8 cellular contexts compared by ENCODE assay signal in genomic region chrX:81201692-81202412, GRCh38. TPM values are rescaled to one million over a fixed set of nuclear protein-coding genes. Genes with fewer than 3 reads are reported as not detected.
DNase-seq lines count a peak whose midpoint lies in the region; ATAC-seq and TF ChIP-seq lines count a peak whose summit lies in the region.

HMGN5 (minus strand) TSS chrX:81201913; CDS start chrX:81121549, 80,364 bp downstream.
SH3BGRL (plus strand) TSS chrX:81202102; CDS start chrX:81202201, 99 bp downstream.

- no peak for TF ChIP-seq CTCF in left ventricle myocardium inferior (IDR thresholded peaks at IDR 0.05; ENCODE audit: borderline replicate concordance)

- no peaks in the 10 kb centered on the region for H3K4me1 ChIP-seq in left ventricle myocardium inferior

- no peaks in the 10 kb centered on the region for H3K27me3 ChIP-seq in left ventricle myocardium inferior (ENCODE audit: low read depth)

- peak within 1 kb of the TSS; percentile 70 for H3K4me3 ChIP-seq in left ventricle myocardium inferior

- H3K36me3 ChIP-seq in left ventricle myocardium inferior, result no peaks in the 10 kb centered on the region

- TF ChIP-seq EP300 in Ishikawa (IDR thresholded peaks at IDR 0.05; ENCODE audit: borderline replicate concordance), result no peak

- peak within 1 kb of the TSS; percentile 78 for H3K27ac ChIP-seq in left ventricle myocardium inferior (replicated peaks)

- intact Hi-C loops in left ventricle myocardium inferior (cut with micrococcal nuclease) (no loop called here), posterior vena cava (cut with DNase I) (loop anchor here in 1 of 2 donors (10.0 kb wide), 1 partner anchor 173 kb away; no protein-coding TSS in a partner anchor)

- peak; percentile 94 for ATAC-seq in GM21526 (IDR thresholded peaks at IDR 0.05; ENCODE audit: low FRiP score, unreplicated experiment)

- peak; percentile 58 for DNase-seq in DMS153 (lab: John Stamatoyannopoulos, UW)
- DNase-seq in SW480 (ENCODE audit: low spot score), result peak; percentile 63
- DNase-seq in amniotic epithelial cell (ENCODE audit: low read depth), result peak; percentile 87
- peak; percentile 81 for DNase-seq in left ventricle myocardium inferior
- peak; percentile 90 for DNase-seq in posterior vena cava (ENCODE audit: low spot score)
- DNase-seq in ureter (ENCODE audit: low spot score), result peak; percentile 83

- no peak for TF ChIP-seq RAD21 in Ishikawa (IDR thresholded peaks at IDR 0.05; ENCODE audit: low read depth)

- no peaks in the 10 kb centered on the region for H3K9me3 ChIP-seq in left ventricle myocardium inferior (replicated peaks)

TF ChIP-seq in Ishikawa, 13 proteins besides CTCF, POLR2A, EP300 and RAD21:
- no peak for TF ChIP-seq ZBTB7A (IDR thresholded peaks at IDR 0.05; ENCODE audit: low read depth)
- TF ChIP-seq TAF1 (IDR thresholded peaks at IDR 0.05; ENCODE audit: low read depth), result 0 out of 2 replicates have a peak, but pooled peaks have one; percentile 40
TF ChIP-seq in Ishikawa: peak in this region for 1.

RNA-seq across cellular contexts. Expression of gene HMGN5, which starts in this region (rescaled TPM):
- total RNA-seq in left ventricle myocardium inferior, result 3.1 TPM
- 1 to 10 TPM; 7.9 to 8.4 TPM for total RNA-seq in posterior vena cava
- 4.6 TPM for total RNA-seq in ureter

RNA-seq across cellular contexts. Expression of gene SH3BGRL, which starts in this region (rescaled TPM):
- total RNA-seq in left ventricle myocardium inferior (27.0 TPM), posterior vena cava (100 to 1,000 TPM; 170 to 227 TPM), ureter (111 TPM)

Comparison
In these comparisons a context has a peak if more than half of its experiments do, and no peak if none do; other contexts are left out.
1. Peak in every context shown above with its lines: DNase-seq, ATAC-seq, H3K4me3 ChIP-seq and H3K27ac ChIP-seq.